ENCODE assay signal across 8 cellular contexts in the genomic region with DNA sequence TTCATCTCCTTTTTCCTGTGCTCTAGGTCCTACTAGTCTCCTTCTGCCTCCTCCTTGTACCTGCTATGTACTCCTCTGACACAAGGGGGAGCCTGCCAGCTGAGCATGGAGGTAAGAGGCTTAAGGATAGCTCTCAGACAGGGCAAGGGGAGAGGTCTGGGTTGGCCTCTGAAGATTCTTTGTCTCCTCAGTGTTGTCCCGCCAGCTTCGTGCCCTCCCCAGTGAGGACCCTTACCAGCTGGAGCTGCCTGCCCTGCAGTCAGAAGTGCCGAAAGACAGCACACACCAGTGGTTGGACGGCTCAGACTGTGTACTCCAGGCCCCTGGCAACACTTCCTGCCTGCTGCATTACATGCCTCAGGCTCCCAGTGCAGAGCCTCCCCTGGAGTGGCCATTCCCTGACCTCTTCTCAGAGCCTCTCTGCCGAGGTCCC. TPM values are rescaled to one million over a fixed set of nuclear protein-coding genes. Genes with fewer than 3 reads are reported as not detected.
DNase-seq lines count a peak whose midpoint lies in the region; ATAC-seq and TF ChIP-seq lines count a peak whose summit lies in the region.

No MANE protein-coding gene starts in this region.

- H3K79me2 ChIP-seq in OCI-LY3 (ENCODE audit: low read length) (peaks cover 18% of the 10 kb centered on the region), osteoblast (ENCODE audit: insufficient read depth, low read length) (peaks cover 38% of the 10 kb centered on the region)

- H3K9me3 ChIP-seq in HUES48 (ENCODE audit: control insufficient read depth, insufficient read depth, low read length) (no peaks in the 10 kb centered on the region), OCI-LY3 (ENCODE audit: insufficient read depth, low read length) (no peaks in the 10 kb centered on the region), osteoblast (ENCODE audit: low read depth, low read length) (no peaks in the 10 kb centered on the region)

- H2AFZ ChIP-seq in OCI-LY3 (ENCODE audit: low read depth, low read length): no peak overlapping the region
- no peak overlapping the region for H2AFZ ChIP-seq in osteoblast (ENCODE audit: low read length)

- H3K4me2 ChIP-seq in OCI-LY3 (ENCODE audit: low read length): no peak overlapping the region
- H3K4me2 ChIP-seq in osteoblast (ENCODE audit: insufficient read depth, low read length): no peak overlapping the region

- H3K4me3 ChIP-seq in HUES48 (ENCODE audit: low read depth, low read length) (no peak overlapping the region), OCI-LY3 (ENCODE audit: low read length) (no peak overlapping the region), fibroblast of mammary gland (ENCODE audit: control insufficient read depth, low read depth, low read length) (no peak overlapping the region), osteoblast (ENCODE audit: insufficient read depth, low read length) (no peak overlapping the region)

- H3K4me1 ChIP-seq in HUES48 (ENCODE audit: control insufficient read depth, insufficient read depth, low read length): peaks cover 7% of the 10 kb centered on the region
- H3K4me1 ChIP-seq in OCI-LY3 (ENCODE audit: low read length): peaks cover 11% of the 10 kb centered on the region
- peaks cover 20% of the 10 kb centered on the region for H3K4me1 ChIP-seq in osteoblast (ENCODE audit: insufficient read depth, low read length)

- H3K36me3 ChIP-seq in HUES48 (ENCODE audit: control insufficient read depth, insufficient read depth, low read length) (peaks cover 71% of the 10 kb centered on the region), OCI-LY3 (replicated peaks; ENCODE audit: low read depth, low read length) (peaks cover 36% of the 10 kb centered on the region), osteoblast (ENCODE audit: insufficient read depth, low read length) (peaks cover 64% of the 10 kb centered on the region)

- ATAC-seq in GM19467 (IDR thresholded peaks at IDR 0.05; ENCODE audit: unreplicated experiment): no peak

- H3K27ac ChIP-seq in HUES48 (ENCODE audit: low read depth, low read length) (peak overlapping the region; percentile 76), OCI-LY3 (ENCODE audit: low read length) (no peak overlapping the region), osteoblast (ENCODE audit: low read depth, low read length) (no peak overlapping the region)

- DNase-seq in DMS114 treated with DMSO at 0.1 percent for 48 hours (lab: John Stamatoyannopoulos, UW; ENCODE audit: unreplicated experiment) (peak; percentile 60), activated T-cell treated with anti-CD3 and anti-CD28 coated beads for 48 hours (ENCODE audit: low read depth) (peak; percentile 34), fibroblast of mammary gland (ENCODE audit: low read depth) (peak; percentile 79), osteoblast (ENCODE audit: insufficient read length, low spot score, missing footprints) (peak; percentile 96), cerebellar nuclear complex (lab: John Stamatoyannopoulos, UW) (no peak)

- TF ChIP-seq CTCF in OCI-LY3 (IDR thresholded peaks at IDR 0.05; ENCODE audit: low read depth, low read length) (peak; percentile 82), fibroblast of mammary gland (conservative IDR thresholded peaks at IDR 0.05; ENCODE audit: control insufficient read depth, insufficient read depth, low read depth, low read length) (peak; percentile 94), osteoblast (IDR thresholded peaks at IDR 0.05; ENCODE audit: extremely low read depth, low read depth, low read length) (peak; percentile 91)

- H4K20me1 ChIP-seq in OCI-LY3 (ENCODE audit: insufficient read depth, low read length): no peaks in the 10 kb centered on the region
- H4K20me1 ChIP-seq in osteoblast (ENCODE audit: insufficient read depth, low read length): peaks cover 21% of the 10 kb centered on the region

- H3K27me3 ChIP-seq in HUES48 (ENCODE audit: control insufficient read depth, insufficient read depth, low read length) (no peaks in the 10 kb centered on the region), OCI-LY3 (ENCODE audit: low read depth, low read length) (no peaks in the 10 kb centered on the region), osteoblast (ENCODE audit: insufficient read depth, low read length) (no peaks in the 10 kb centered on the region)

- H3K9ac ChIP-seq in HUES48 (ENCODE audit: low read depth, low read length) (no peak overlapping the region), OCI-LY3 (ENCODE audit: low read length) (no peak overlapping the region)

RNA-seq across cellular contexts. Expression of gene CREB3, which starts 3.8 kb away (rescaled TPM):
- 56.6 and 64.8 TPM in 2 replicates for total RNA-seq in osteoblast

RNA-seq across cellular contexts. Expression of gene TLN1, which starts 4.2 kb away (rescaled TPM):
- total RNA-seq in osteoblast: 306 and 376 TPM in 2 replicates

RNA-seq across cellular contexts. Expression of gene GBA2, which starts 12.8 kb away (rescaled TPM):
- 29.5 and 31.1 TPM in 2 replicates for total RNA-seq in osteoblast

RNA-seq across cellular contexts. Expression of gene RGP1, which starts 12.9 kb away (rescaled TPM):
- total RNA-seq in osteoblast: 16.5 and 18.5 TPM in 2 replicates

RNA-seq across cellular contexts. Expression of gene MSMP, which starts 17.9 kb away (rescaled TPM):
- total RNA-seq in osteoblast: not detected in 2 replicates

Comparison
In these comparisons a context has a peak if more than half of its experiments do, and no peak if none do; other contexts are left out.
1. DNase-seq: peak in DMS114 treated with DMSO at 0.1 percent for 48 hours (single experiment), activated T-cell treated with anti-CD3 and anti-CD28 coated beads for 48 hours (single experiment), fibroblast of mammary gland (single experiment) and osteoblast (single experiment); none in cerebellar nuclear complex (0 of 2).
2. Peak in every context shown above with its lines, with median percentiles within 50 percentile points of each other: CTCF ChIP-seq.